ENCODE assay signal across 12 cellular contexts in genomic region chr2:179235463-179236108, GRCh38. TPM values are rescaled to one million over a fixed set of nuclear protein-coding genes. Genes with fewer than 3 reads are reported as not detected.
DNase-seq lines count a peak whose midpoint lies in the region; ATAC-seq and TF ChIP-seq lines count a peak whose summit lies in the region.
"Had no signal": no experiment of that assay in that cellular context is flagged by ENCODE, and none has a peak within 500 bp of the region (broad histone marks: within the 10 kb centered on the region; RNA-seq: fewer than 3 reads in every experiment).

No MANE protein-coding gene starts in this region.

- no peaks in the 10 kb centered on the region for H3K9me2 ChIP-seq in PC-3 (replicated peaks; ENCODE audit: low read length)

- no peak overlapping the region for H3K9ac ChIP-seq in PC-3 (ENCODE audit: low read length)

- intact Hi-C loops in Right ventricle myocardium superior (cut with DNase I), result no loop called here
- intact Hi-C loops in left ventricle myocardium inferior (cut with micrococcal nuclease), result no loop called here
- intact Hi-C loops in PC-3 (cut with micrococcal nuclease), result no loop called here
- intact Hi-C loops in tibial artery (cut with DNase I; ENCODE audit: low total_unique reads), result no loop called here

- H3K4me3 ChIP-seq in left ventricle myocardium inferior, result no peak overlapping the region
- no peak overlapping the region for H3K4me3 ChIP-seq in PC-3 (ENCODE audit: low read length)
- H3K4me3 ChIP-seq in upper lobe of left lung, result no peak overlapping the region
- no peak overlapping the region for H3K4me3 ChIP-seq in tibial artery
- H3K4me3 ChIP-seq in WERI-Rb-1 (ENCODE audit: low read depth, low read length), result no peak overlapping the region
- H3K4me3 ChIP-seq: gastrocnemius medialis, SJSA1 had no signal

- peaks cover 6% of the 10 kb centered on the region for H3F3A ChIP-seq in PC-3 (ENCODE audit: low read length, unreplicated experiment)

- peak in 1 of 4 donors; percentile 83 for TF ChIP-seq EP300 in upper lobe of left lung (IDR thresholded peaks at IDR 0.05)

- H3K9me3 ChIP-seq in left ventricle myocardium inferior (replicated peaks), result peaks cover 4% of the 10 kb centered on the region
- H3K9me3 ChIP-seq in PC-3 (ENCODE audit: low read length), result no peaks in the 10 kb centered on the region
- no peaks in the 10 kb centered on the region for H3K9me3 ChIP-seq in upper lobe of left lung
- no peaks in the 10 kb centered on the region for H3K9me3 ChIP-seq in tibial artery
- no peaks in the 10 kb centered on the region for H3K9me3 ChIP-seq in WERI-Rb-1 (ENCODE audit: severe bottlenecking)
- H3K9me3 ChIP-seq: gastrocnemius medialis, SJSA1 had no signal

- H3K27me3 ChIP-seq in left ventricle myocardium inferior (ENCODE audit: low read depth) (no peaks in the 10 kb centered on the region), PC-3 (ENCODE audit: low read length) (no peaks in the 10 kb centered on the region), upper lobe of left lung (no peaks in the 10 kb centered on the region), tibial artery (no peaks in the 10 kb centered on the region), WERI-Rb-1 (ENCODE audit: insufficient read depth, low read depth, severe bottlenecking) (no peaks in the 10 kb centered on the region)
- H3K27me3 ChIP-seq: gastrocnemius medialis, SJSA1 had no signal

- H3K36me3 ChIP-seq in left ventricle myocardium inferior, result no peaks in the 10 kb centered on the region
- no peaks in the 10 kb centered on the region for H3K36me3 ChIP-seq in PC-3 (ENCODE audit: low read depth, low read length)
- no peaks in the 10 kb centered on the region for H3K36me3 ChIP-seq in upper lobe of left lung
- H3K36me3 ChIP-seq in tibial artery, result no peaks in the 10 kb centered on the region
- no peaks in the 10 kb centered on the region for H3K36me3 ChIP-seq in WERI-Rb-1
- H3K36me3 ChIP-seq: gastrocnemius medialis, SJSA1 had no signal

- no peak overlapping the region for H3K4me2 ChIP-seq in PC-3 (ENCODE audit: low read length)

- H3K79me2 ChIP-seq in PC-3 (ENCODE audit: low read length), result peaks cover 71% of the 10 kb centered on the region

- H4K20me1 ChIP-seq in PC-3 (ENCODE audit: low read length), result peaks cover 5% of the 10 kb centered on the region; the same call in 1 of the 2 replicates

- CTCF ChIA-PET in PC-3 (lab: Charles Lee), result no interaction called here

- 44 to 60% methylated on average over 7 of the region's 7 CpGs for WGBS in upper lobe of left lung, 2 donors

- DNase-seq in Right ventricle myocardium superior, result no peak
- DNase-seq in left ventricle myocardium inferior, result no peak
- DNase-seq in PC-3, result peak; percentile 1
- peak; percentile 38 for DNase-seq in glomerular visceral epithelial cell (ENCODE audit: extremely low spot score)
- no peak for DNase-seq in upper lobe of left lung
- no peak for DNase-seq in tibial artery
- DNase-seq in GOT3 (lab: John Stamatoyannopoulos, UW), result no peak
- no peak for DNase-seq in WERI-Rb-1
- DNase-seq: gastrocnemius medialis; NCI-H446; stimulated activated CD4-positive, alpha-beta T cell treated with anti-CD3 and anti-CD28 coated beads, Interleukin-4, amount 100 ng/mL, for 24 hours had no signal

- no peak for TF ChIP-seq CTCF in left ventricle myocardium inferior (IDR thresholded peaks at IDR 0.05; ENCODE audit: borderline replicate concordance)
- no peak for TF ChIP-seq CTCF in PC-3 (conservative IDR thresholded peaks at IDR 0.05; ENCODE audit: low read depth, low read length)
- TF ChIP-seq CTCF in upper lobe of left lung (IDR thresholded peaks at IDR 0.05), result no peak
- no peak for TF ChIP-seq CTCF in tibial artery (IDR thresholded peaks at IDR 0.05)
- no peak for TF ChIP-seq CTCF in WERI-Rb-1 (IDR thresholded peaks at IDR 0.05; ENCODE audit: low read depth, low read length)

- ATAC-seq in Right ventricle myocardium superior (ENCODE audit: poor library complexity) (peak; percentile 44), PC-3 (no peak), upper lobe of left lung (ENCODE audit: low FRiP score in 2 of 2) (peak; percentile 77 to 85)

- no peak overlapping the region for H2AFZ ChIP-seq in PC-3 (ENCODE audit: low read length)

- peaks cover 57% of the 10 kb centered on the region for H3K4me1 ChIP-seq in left ventricle myocardium inferior
- peaks cover 45% of the 10 kb centered on the region for H3K4me1 ChIP-seq in PC-3 (ENCODE audit: insufficient read depth, low read length)
- peaks cover 27 to 57% (median 55%) of the 10 kb centered on the region in 4 donors for H3K4me1 ChIP-seq in upper lobe of left lung
- H3K4me1 ChIP-seq in tibial artery, result peaks cover 2 to 80% (median 22%) of the 10 kb centered on the region in 4 donors

- no TSS peak for BruUV-seq in PC-3 (replicated peaks; lab: Mats Ljungman, UMichigan)

- POLR2A ChIA-PET in PC-3 (lab: Charles Lee; ENCODE audit: unreplicated experiment), result no interaction called here

- no peak for TF ChIP-seq POLR2A in upper lobe of left lung (IDR thresholded peaks at IDR 0.05)

- H3K27ac ChIP-seq in left ventricle myocardium inferior (replicated peaks), result no peak overlapping the region
- no peak overlapping the region for H3K27ac ChIP-seq in PC-3 (ENCODE audit: low read length)
- H3K27ac ChIP-seq in upper lobe of left lung, result peak overlapping the region; percentile 50 to 70 (median 66)
- H3K27ac ChIP-seq in tibial artery, result no peak overlapping the region
- H3K27ac ChIP-seq in WERI-Rb-1, result no peak overlapping the region
- H3K27ac ChIP-seq: gastrocnemius medialis, SJSA1 had no signal

RNA-seq across cellular contexts. Expression of gene SESTD1, which starts 29.0 kb away (rescaled TPM):
- total RNA-seq in Right ventricle myocardium superior (37.4 TPM), left ventricle myocardium inferior (33.7 TPM), PC-3 (2014; rRNA removed) (12.2 and 21.3 TPM in 2 replicates), upper lobe of left lung (100 to 1,000 TPM in 1 of 6 donors, 10 to 100 TPM in 5; 38.0 to 108 (median 92.4) TPM)

Comparison
In these comparisons a context has a peak if more than half of its experiments do, and no peak if none do; other contexts are left out.
1. DNase-seq: peak in PC-3 (single experiment) and glomerular visceral epithelial cell (single experiment); none in Right ventricle myocardium superior (single experiment), left ventricle myocardium inferior (single experiment), upper lobe of left lung (0 of 2), tibial artery (0 of 2), GOT3 (single experiment) and WERI-Rb-1 (single experiment).
2. H3K27ac ChIP-seq: peak in upper lobe of left lung (4 of 4); none in left ventricle myocardium inferior (single experiment), PC-3 (single experiment), tibial artery (0 of 2) and WERI-Rb-1 (single experiment).